Comparison of ENCODE assay signal across 14 cellular contexts in genomic region chr12:28550757-28551381, GRCh38.
A peak's percentile ranks its signal among the peaks of the same experiment; 100 is the strongest.
DNase-seq lines count a peak whose midpoint lies in the region; ATAC-seq, FAIRE-seq and TF ChIP-seq lines count a peak whose summit lies in the region.
"Had no signal": no experiment of that assay in that cellular context is flagged by ENCODE, and none has a peak within 500 bp of the region (broad histone marks: within the 10 kb centered on the region; RNA-seq: fewer than 3 reads in every experiment).

No MANE protein-coding gene starts in this region.

- H3K27me3 ChIP-seq in AG04450 (ENCODE audit: control insufficient read depth, insufficient read depth, low read length) (no peaks in the 10 kb centered on the region), bronchial epithelial cell (ENCODE audit: control insufficient read depth, insufficient read depth, low read length) (no peaks in the 10 kb centered on the region)

- DNase-seq in AG04450 (ENCODE audit: low read depth, low spot score) (peak; percentile 30), HT-29 (ENCODE audit: low spot score) (peak; percentile 17), bronchial epithelial cell (ENCODE audit: low read depth) (peak; percentile 84), lung microvascular endothelial cell (ENCODE audit: low read depth in 2 of 2) (peak; percentile 49 to 85), GM19240 (ENCODE audit: insufficient read length, low spot score) (no peak), iPS-NIHi11 (ENCODE audit: low spot score) (no peak), NCI-H2107 (lab: John Stamatoyannopoulos, UW) (no peak)
- DNase-seq: activated T-cell treated with anti-CD3 and anti-CD28 coated beads, Interleukin-2, amount 50 U/mL, for 1 hour; immature natural killer cell; NCI-H1048; NCI-H748 treated with DMSO at 0.1 percent for 48 hours; T-helper 2 cell had no signal

- no peaks in the 10 kb centered on the region for H3K36me3 ChIP-seq in bronchial epithelial cell (ENCODE audit: control insufficient read depth, insufficient read depth, low read length)

- H3K9me3 ChIP-seq in AG04450 (ENCODE audit: control insufficient read depth, insufficient read depth, low read length): no peaks in the 10 kb centered on the region

- peak overlapping the region; percentile 43 for H3K27ac ChIP-seq in AG04450 (ENCODE audit: low read depth, low read length)
- H3K27ac ChIP-seq: C4-2B had no signal

- H3K4me3 ChIP-seq in AG04450 (ENCODE audit: low read depth, low read length) (no peak overlapping the region), bronchial epithelial cell (ENCODE audit: low read depth, low read length) (no peak overlapping the region)

- no peak for TF ChIP-seq CTCF in AG04450 (IDR thresholded peaks at IDR 0.05; ENCODE audit: low read depth, low read length)
- no peak for TF ChIP-seq CTCF in bronchial epithelial cell (IDR thresholded peaks at IDR 0.05; ENCODE audit: insufficient read depth, low read length, severe bottlenecking)

- CTCF ChIA-PET in AG04450 (lab: Charles Lee): interaction anchor here (1.4 kb wide), 1 partner anchor 817 kb away, joined by 4 read pairs; no protein-coding TSS in a partner anchor

- ATAC-seq in HG02610 (IDR thresholded peaks at IDR 0.05; ENCODE audit: unreplicated experiment): no peak

- FAIRE-seq in bronchial epithelial cell (lab: Jason Lieb, UNC): no peak

- POLR2A ChIA-PET in AG04450 (lab: Yijun Ruan, JAX): no interaction called here

Comparison
In these comparisons a context has a peak if more than half of its experiments do, and no peak if none do; other contexts are left out.
1. DNase-seq: peak in AG04450 (single experiment), HT-29 (single experiment), bronchial epithelial cell (single experiment) and lung microvascular endothelial cell (2 of 2); none in GM19240 (single experiment), iPS-NIHi11 (single experiment) and NCI-H2107 (single experiment).